ENCODE assay signal across 2 cellular contexts in genomic region chr10:73858750-73859439, GRCh38.
TF ChIP-seq lines count a peak whose summit lies in the region.

No MANE protein-coding gene starts in this region.

TF ChIP-seq in GM12891, 5 proteins besides CTCF, POLR2A, EP300 and RAD21:
- TF ChIP-seq POLR2AphosphoS5 (IDR thresholded peaks at IDR 0.05; ENCODE audit: low read depth, low read length) (no peak), PAX5 (IDR thresholded peaks at IDR 0.05; ENCODE audit: insufficient read depth, low read length, severe bottlenecking) (no peak), SPI1 (IDR thresholded peaks at IDR 0.05; ENCODE audit: low read depth, low read length) (no peak), POU2F2 (IDR thresholded peaks at IDR 0.05; ENCODE audit: low read depth, low read length) (no peak), TAF1 (IDR thresholded peaks at IDR 0.05; ENCODE audit: low read depth, low read length) (no peak)

TF ChIP-seq in K562, 482 proteins besides CTCF, POLR2A, EP300 and RAD21:
- TF ChIP-seq ZBTB33 (CRISPR knock-in tag; IDR thresholded peaks at IDR 0.05) (0 out of 2 replicates have a peak, but pooled peaks have one; percentile 34), TFAP4 (CRISPR knock-in tag; IDR thresholded peaks at IDR 0.05; ENCODE audit: borderline replicate concordance) (no peak)
